ENCODE assay signal across 32 cellular contexts in genomic region chr12:2801044-2801783, GRCh38. TPM values are rescaled to one million over a fixed set of nuclear protein-coding genes. Genes with fewer than 3 reads are reported as not detected.
DNase-seq lines count a peak whose midpoint lies in the region; ATAC-seq and TF ChIP-seq lines count a peak whose summit lies in the region.
"Had no signal": no experiment of that assay in that cellular context is flagged by ENCODE, and none has a peak within 500 bp of the region (broad histone marks: within the 10 kb centered on the region; RNA-seq: fewer than 3 reads in every experiment).

No MANE protein-coding gene starts in this region.

- DNase-seq in Right ventricle myocardium superior (no peak), cardiac septum (ENCODE audit: low spot score) (no peak), adrenal gland (peak in 4 of 7 donors; percentile 37 to 50 (median 44)), esophagus squamous epithelium (lab: John Stamatoyannopoulos, UW) (no peak), tibial artery (peak in 1 of 2 donors; percentile 62), kidney tubule cell (ENCODE audit: low spot score) (no peak), NCI-H1417 (lab: John Stamatoyannopoulos, UW) (no peak)
- DNase-seq: activated CD4-positive, alpha-beta T cell treated with anti-CD3 and anti-CD28 coated beads, Interleukin-2, amount 50 U/mL, for 1 hour; activated naive CD4-positive, alpha-beta T cell treated with anti-CD3 and anti-CD28 coated beads, Interleukin-2, amount 50 U/mL, for 16 hours; activated T-cell treated with anti-CD3 and anti-CD28 coated beads, Interleukin-2, amount 50 U/mL, for 72 hours; Caco-2; glutamatergic neuron; KBM-7; MG63; NCI-H524; nephron progenitor cell; ovary; PC-9; retina; SHP77; T1000 had no signal

- no peak overlapping the region for H3K4me3 Mint-ChIP-seq in activated T-helper 17 cell treated with anti-CD3 and anti-CD28 coated beads, Interleukin-2, amount 50 U/mL, for 72 hours
- H3K4me3 Mint-ChIP-seq: activated T-cell treated with anti-CD3 and anti-CD28 coated beads, Interleukin-2, amount 50 U/mL, for 72 hours; nephron progenitor cell; WTC11 had no signal

- no peak overlapping the region for H3K27ac ChIP-seq in adrenal gland
- H3K27ac ChIP-seq in esophagus squamous epithelium, result peak overlapping the region; percentile 41 to 78 (median 70)
- peak overlapping the region; percentile 2 to 27 for H3K27ac ChIP-seq in tibial artery
- H3K27ac ChIP-seq: BLaER1, cardiac muscle cell, ovary, PC-9 had no signal

- peaks cover 15 to 22% of the 10 kb centered on the region in 2 donors for H3K4me1 ChIP-seq in adrenal gland (replicated peaks in 1 of 2)
- H3K4me1 ChIP-seq in esophagus squamous epithelium, result peaks cover 13 to 65% (median 45%) of the 10 kb centered on the region in 3 donors
- peaks cover 0 to 61% (median 38%) of the 10 kb centered on the region in 4 donors for H3K4me1 ChIP-seq in tibial artery

- peaks cover 13% of the 10 kb centered on the region for H3K4me1 Mint-ChIP-seq in activated T-helper 17 cell treated with anti-CD3 and anti-CD28 coated beads, Interleukin-2, amount 50 U/mL, for 72 hours

- peaks cover 0 to 78% of the 10 kb centered on the region in 2 donors for H3K36me3 ChIP-seq in adrenal gland (replicated peaks in 1 of 2)
- H3K36me3 ChIP-seq in esophagus squamous epithelium, result peaks cover 43 to 94% (median 57%) of the 10 kb centered on the region in 3 donors
- H3K36me3 ChIP-seq in tibial artery, result peaks cover 50 to 85% (median 68%) of the 10 kb centered on the region in 3 donors
- H3K36me3 ChIP-seq: ovary had no signal

- H3K27ac Mint-ChIP-seq in activated T-helper 17 cell treated with anti-CD3 and anti-CD28 coated beads, Interleukin-2, amount 50 U/mL, for 72 hours, result no peak overlapping the region
- H3K27ac Mint-ChIP-seq: activated T-cell treated with anti-CD3 and anti-CD28 coated beads, Interleukin-2, amount 50 U/mL, for 72 hours; nephron progenitor cell; WTC11 had no signal

- TF ChIP-seq POLR2A in adrenal gland (IDR thresholded peaks at IDR 0.05), result no peak
- TF ChIP-seq POLR2A in esophagus squamous epithelium (IDR thresholded peaks at IDR 0.05), result no peak

- no peaks in the 10 kb centered on the region for H3K9me3 Mint-ChIP-seq in activated T-helper 17 cell treated with anti-CD3 and anti-CD28 coated beads, Interleukin-2, amount 50 U/mL, for 72 hours
- H3K9me3 Mint-ChIP-seq: activated T-cell treated with anti-CD3 and anti-CD28 coated beads, Interleukin-2, amount 50 U/mL, for 72 hours; nephron progenitor cell; WTC11 had no signal

- peaks cover 99% of the 10 kb centered on the region for H3K36me3 Mint-ChIP-seq in activated T-helper 17 cell treated with anti-CD3 and anti-CD28 coated beads, Interleukin-2, amount 50 U/mL, for 72 hours (ENCODE audit: low read depth)

- no peak overlapping the region for H3K4me3 ChIP-seq in adrenal gland
- no peak overlapping the region for H3K4me3 ChIP-seq in esophagus squamous epithelium
- no peak overlapping the region for H3K4me3 ChIP-seq in tibial artery
- H3K4me3 ChIP-seq: BLaER1, cardiac muscle cell, lung, MG63, ovary, PC-9, smooth muscle cell had no signal

- H3K27me3 ChIP-seq in adrenal gland, result no peaks in the 10 kb centered on the region
- no peaks in the 10 kb centered on the region for H3K27me3 ChIP-seq in esophagus squamous epithelium
- H3K27me3 ChIP-seq in tibial artery, result no peaks in the 10 kb centered on the region
- H3K27me3 ChIP-seq: BLaER1, cardiac muscle cell, MG63, ovary had no signal

- intact Hi-C loops in Right ventricle myocardium superior (cut with DNase I), result no loop called here
- intact Hi-C loops in cardiac septum (cut with DNase I), result no loop called here
- intact Hi-C loops in adrenal gland (cut with DNase I), result no loop called here
- intact Hi-C loops in esophagus squamous epithelium (cut with DNase I), result no loop called here
- intact Hi-C loops in tibial artery (cut with DNase I; ENCODE audit: low total_unique reads), result no loop called here

- no peaks in the 10 kb centered on the region for H3K9me3 ChIP-seq in adrenal gland (replicated peaks in 1 of 3)
- no peaks in the 10 kb centered on the region for H3K9me3 ChIP-seq in esophagus squamous epithelium
- no peaks in the 10 kb centered on the region for H3K9me3 ChIP-seq in tibial artery
- H3K9me3 ChIP-seq: BLaER1, Caco-2, MG63, ovary had no signal

- no peaks in the 10 kb centered on the region for H3K27me3 Mint-ChIP-seq in activated T-helper 17 cell treated with anti-CD3 and anti-CD28 coated beads, Interleukin-2, amount 50 U/mL, for 72 hours

- WGBS in adrenal gland, 4 donors, result 58 to 74% (median 65%) methylated on average over 11 to 16 of the region's 16 CpGs
- WGBS in esophagus squamous epithelium, 2 donors, result 39 to 75% methylated on average over 6 to 12 of the region's 16 CpGs

- no peak for TF ChIP-seq CTCF in adrenal gland (IDR thresholded peaks at IDR 0.05)
- TF ChIP-seq CTCF in esophagus squamous epithelium (IDR thresholded peaks at IDR 0.05), result no peak
- TF ChIP-seq CTCF in tibial artery (IDR thresholded peaks at IDR 0.05), result no peak

- ATAC-seq in Right ventricle myocardium superior (ENCODE audit: poor library complexity), result peak; percentile 10
- ATAC-seq in activated T-helper 17 cell treated with anti-CD3 and anti-CD28 coated beads, Interleukin-2, amount 50 U/mL, for 72 hours (replicated peaks), result no peak
- ATAC-seq: activated T-cell treated with anti-CD3 and anti-CD28 coated beads, Interleukin-2, amount 50 U/mL, for 72 hours; HCT116; WTC11 had no signal

RNA-seq across cellular contexts. Expression of gene FKBP4, which starts 6.4 kb away (rescaled TPM):
- total RNA-seq in Right ventricle myocardium superior (63.3 TPM), cardiac septum (36.5 TPM), adrenal gland (100 to 1,000 TPM in 1 of 8 donors, 10 to 100 TPM in 7; 29.8 to 110 (median 55.1) TPM), esophagus squamous epithelium (10 to 100 TPM; 55.9 to 86.2 (median 62.8) TPM)
- polyA plus RNA-seq in adrenal gland, result 10 to 100 TPM; 18.9 to 83.4 (median 26.5) TPM
- 100 to 1,000 TPM in 1 of 2 donors, 10 to 100 TPM in 1; 78.9 to 166 TPM for total RNA-seq in activated T-helper 17 cell treated with anti-CD3 and anti-CD28 coated beads, Interleukin-2, amount 50 U/mL, for 72 hours

RNA-seq across cellular contexts. Expression of gene ITFG2, which starts 11.3 kb away (rescaled TPM):
- total RNA-seq in Right ventricle myocardium superior, result 12.2 TPM
- 13.9 TPM for total RNA-seq in cardiac septum
- 10 to 100 TPM; 20.3 to 46.2 (median 25.5) TPM for total RNA-seq in adrenal gland
- polyA plus RNA-seq in adrenal gland, result 10 to 100 TPM; 28.8 to 63.0 (median 47.7) TPM
- total RNA-seq in esophagus squamous epithelium, result 10 to 100 TPM; 14.3 to 27.5 (median 15.7) TPM
- total RNA-seq in activated T-helper 17 cell treated with anti-CD3 and anti-CD28 coated beads, Interleukin-2, amount 50 U/mL, for 72 hours, result 10 to 100 TPM; 34.8 to 43.8 TPM

RNA-seq across cellular contexts. Expression of gene NRIP2, which starts 33.6 kb away (rescaled TPM):
- total RNA-seq in Right ventricle myocardium superior (2.0 TPM), cardiac septum (2.9 TPM), adrenal gland (1 to 10 TPM in 7 of 8 donors, under 1 TPM in 1; 0.87 to 9.1 (median 2.5) TPM), esophagus squamous epithelium (1 to 10 TPM in 1 of 4 donors, under 1 TPM in 1, not detected in 2; 0.38 to 1.6 TPM)
- 1 to 10 TPM; 1.9 to 5.9 (median 5.5) TPM for polyA plus RNA-seq in adrenal gland
- not detected for total RNA-seq in activated T-helper 17 cell treated with anti-CD3 and anti-CD28 coated beads, Interleukin-2, amount 50 U/mL, for 72 hours
- total RNA-seq: activated T-cell treated with anti-CD3 and anti-CD28 coated beads, Interleukin-2, amount 50 U/mL, for 72 hours; Caco-2; cardiac muscle cell; HT1080; PC-9; WTC11 had no signal

RNA-seq across cellular contexts. Expression of gene TEX52, which starts 55.6 kb away (rescaled TPM):
- total RNA-seq in Right ventricle myocardium superior (not detected), cardiac septum (not detected), adrenal gland (not detected), esophagus squamous epithelium (not detected)
- polyA plus RNA-seq in adrenal gland, result not detected
- total RNA-seq in activated T-helper 17 cell treated with anti-CD3 and anti-CD28 coated beads, Interleukin-2, amount 50 U/mL, for 72 hours, result under 1 TPM in 1 of 2 donors, not detected in 1; 0.35 TPM
- total RNA-seq: cardiac muscle cell, HT1080, lung, ovary, PC-9, smooth muscle cell, subcutaneous adipose tissue, ureter, WTC11 had no signal
- polyA plus RNA-seq: AG04450, cardiac muscle cell, lung, ovary had no signal

Comparison
In these comparisons a context has a peak if more than half of its experiments do, and no peak if none do; other contexts are left out.
1. DNase-seq: peak in adrenal gland (4 of 7); none in Right ventricle myocardium superior (single experiment), cardiac septum (single experiment), esophagus squamous epithelium (single experiment), kidney tubule cell (single experiment) and NCI-H1417 (0 of 3).
2. H3K27ac ChIP-seq: peak in esophagus squamous epithelium (4 of 4) and tibial artery (2 of 2); none in adrenal gland (0 of 5).